ENCODE assay signal across 2 cellular contexts in the genomic region with DNA sequence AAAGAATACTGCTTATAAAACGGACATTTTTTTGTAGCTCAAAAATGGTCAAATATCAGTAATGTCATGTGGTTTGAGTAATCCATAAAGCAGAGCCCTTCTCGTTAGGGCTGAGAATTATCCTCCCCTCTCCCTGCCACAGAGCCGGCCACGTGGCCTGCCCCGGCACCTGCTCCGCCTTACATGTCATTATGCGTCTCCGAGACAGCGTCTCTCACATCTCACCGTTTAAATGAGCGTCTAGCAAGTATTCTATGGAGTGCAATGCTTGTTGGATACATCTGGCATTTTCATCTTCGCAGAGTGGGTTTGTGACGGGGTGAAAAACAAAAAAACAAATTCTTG.
TF ChIP-seq lines count a peak whose summit lies in the region.

No MANE protein-coding gene starts in this region.

TF ChIP-seq in GM23338, 12 proteins besides CTCF, POLR2A, EP300 and RAD21 (continued from another document):
- TF ChIP-seq ETS1 (IDR thresholded peaks at IDR 0.05) (no peak), EZH2 (IDR thresholded peaks at IDR 0.05; ENCODE audit: low read depth, unreplicated experiment) (no peak), NANOG (IDR thresholded peaks at IDR 0.05; ENCODE audit: borderline replicate concordance) (no peak), ZNF331 (CRISPR knock-in tag; IDR thresholded peaks at IDR 0.05; ENCODE audit: low read depth) (no peak), JUNB (IDR thresholded peaks at IDR 0.05; ENCODE audit: unreplicated experiment) (no peak)
- TF ChIP-seq, protein P1, sequence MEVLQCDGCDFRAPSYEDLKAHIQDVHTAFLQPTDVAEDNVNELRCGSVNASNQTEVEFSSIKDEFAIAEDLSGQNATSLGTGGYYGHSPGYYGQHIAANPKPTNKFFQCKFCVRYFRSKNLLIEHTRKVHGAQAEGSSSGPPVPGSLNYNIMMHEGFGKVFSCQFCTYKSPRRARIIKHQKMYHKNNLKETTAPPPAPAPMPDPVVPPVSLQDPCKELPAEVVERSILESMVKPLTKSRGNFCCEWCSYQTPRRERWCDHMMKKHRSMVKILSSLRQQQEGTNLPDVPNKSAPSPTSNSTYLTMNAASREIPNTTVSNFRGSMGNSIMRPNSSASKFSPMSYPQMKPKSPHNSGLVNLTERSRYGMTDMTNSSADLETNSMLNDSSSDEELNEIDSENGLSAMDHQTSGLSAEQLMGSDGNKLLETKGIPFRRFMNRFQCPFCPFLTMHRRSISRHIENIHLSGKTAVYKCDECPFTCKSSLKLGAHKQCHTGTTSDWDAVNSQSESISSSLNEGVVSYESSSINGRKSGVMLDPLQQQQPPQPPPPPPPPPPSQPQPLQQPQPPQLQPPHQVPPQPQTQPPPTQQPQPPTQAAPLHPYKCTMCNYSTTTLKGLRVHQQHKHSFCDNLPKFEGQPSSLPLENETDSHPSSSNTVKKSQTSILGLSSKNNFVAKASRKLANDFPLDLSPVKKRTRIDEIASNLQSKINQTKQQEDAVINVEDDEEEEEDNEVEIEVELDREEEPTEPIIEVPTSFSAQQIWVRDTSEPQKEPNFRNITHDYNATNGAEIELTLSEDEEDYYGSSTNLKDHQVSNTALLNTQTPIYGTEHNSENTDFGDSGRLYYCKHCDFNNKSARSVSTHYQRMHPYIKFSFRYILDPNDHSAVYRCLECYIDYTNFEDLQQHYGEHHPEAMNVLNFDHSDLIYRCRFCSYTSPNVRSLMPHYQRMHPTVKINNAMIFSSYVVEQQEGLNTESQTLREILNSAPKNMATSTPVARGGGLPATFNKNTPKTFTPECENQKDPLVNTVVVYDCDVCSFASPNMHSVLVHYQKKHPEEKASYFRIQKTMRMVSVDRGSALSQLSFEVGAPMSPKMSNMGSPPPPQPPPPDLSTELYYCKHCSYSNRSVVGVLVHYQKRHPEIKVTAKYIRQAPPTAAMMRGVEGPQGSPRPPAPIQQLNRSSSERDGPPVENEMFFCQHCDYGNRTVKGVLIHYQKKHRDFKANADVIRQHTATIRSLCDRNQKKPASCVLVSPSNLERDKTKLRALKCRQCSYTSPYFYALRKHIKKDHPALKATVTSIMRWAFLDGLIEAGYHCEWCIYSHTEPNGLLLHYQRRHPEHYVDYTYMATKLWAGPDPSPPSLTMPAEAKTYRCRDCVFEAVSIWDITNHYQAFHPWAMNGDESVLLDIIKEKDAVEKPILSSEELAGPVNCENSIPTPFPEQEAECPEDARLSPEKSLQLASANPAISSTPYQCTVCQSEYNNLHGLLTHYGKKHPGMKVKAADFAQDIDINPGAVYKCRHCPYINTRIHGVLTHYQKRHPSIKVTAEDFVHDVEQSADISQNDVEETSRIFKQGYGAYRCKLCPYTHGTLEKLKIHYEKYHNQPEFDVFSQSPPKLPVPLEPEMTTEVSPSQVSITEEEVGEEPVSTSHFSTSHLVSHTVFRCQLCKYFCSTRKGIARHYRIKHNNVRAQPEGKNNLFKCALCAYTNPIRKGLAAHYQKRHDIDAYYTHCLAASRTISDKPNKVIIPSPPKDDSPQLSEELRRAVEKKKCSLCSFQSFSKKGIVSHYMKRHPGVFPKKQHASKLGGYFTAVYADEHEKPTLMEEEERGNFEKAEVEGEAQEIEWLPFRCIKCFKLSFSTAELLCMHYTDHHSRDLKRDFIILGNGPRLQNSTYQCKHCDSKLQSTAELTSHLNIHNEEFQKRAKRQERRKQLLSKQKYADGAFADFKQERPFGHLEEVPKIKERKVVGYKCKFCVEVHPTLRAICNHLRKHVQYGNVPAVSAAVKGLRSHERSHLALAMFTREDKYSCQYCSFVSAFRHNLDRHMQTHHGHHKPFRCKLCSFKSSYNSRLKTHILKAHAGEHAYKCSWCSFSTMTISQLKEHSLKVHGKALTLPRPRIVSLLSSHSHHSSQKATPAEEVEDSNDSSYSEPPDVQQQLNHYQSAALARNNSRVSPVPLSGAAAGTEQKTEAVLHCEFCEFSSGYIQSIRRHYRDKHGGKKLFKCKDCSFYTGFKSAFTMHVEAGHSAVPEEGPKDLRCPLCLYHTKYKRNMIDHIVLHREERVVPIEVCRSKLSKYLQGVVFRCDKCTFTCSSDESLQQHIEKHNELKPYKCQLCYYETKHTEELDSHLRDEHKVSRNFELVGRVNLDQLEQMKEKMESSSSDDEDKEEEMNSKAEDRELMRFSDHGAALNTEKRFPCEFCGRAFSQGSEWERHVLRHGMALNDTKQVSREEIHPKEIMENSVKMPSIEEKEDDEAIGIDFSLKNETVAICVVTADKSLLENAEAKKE (CRISPR knock-in tag; IDR thresholded peaks at IDR 0.05): no peak
- TF ChIP-seq, protein P2, sequence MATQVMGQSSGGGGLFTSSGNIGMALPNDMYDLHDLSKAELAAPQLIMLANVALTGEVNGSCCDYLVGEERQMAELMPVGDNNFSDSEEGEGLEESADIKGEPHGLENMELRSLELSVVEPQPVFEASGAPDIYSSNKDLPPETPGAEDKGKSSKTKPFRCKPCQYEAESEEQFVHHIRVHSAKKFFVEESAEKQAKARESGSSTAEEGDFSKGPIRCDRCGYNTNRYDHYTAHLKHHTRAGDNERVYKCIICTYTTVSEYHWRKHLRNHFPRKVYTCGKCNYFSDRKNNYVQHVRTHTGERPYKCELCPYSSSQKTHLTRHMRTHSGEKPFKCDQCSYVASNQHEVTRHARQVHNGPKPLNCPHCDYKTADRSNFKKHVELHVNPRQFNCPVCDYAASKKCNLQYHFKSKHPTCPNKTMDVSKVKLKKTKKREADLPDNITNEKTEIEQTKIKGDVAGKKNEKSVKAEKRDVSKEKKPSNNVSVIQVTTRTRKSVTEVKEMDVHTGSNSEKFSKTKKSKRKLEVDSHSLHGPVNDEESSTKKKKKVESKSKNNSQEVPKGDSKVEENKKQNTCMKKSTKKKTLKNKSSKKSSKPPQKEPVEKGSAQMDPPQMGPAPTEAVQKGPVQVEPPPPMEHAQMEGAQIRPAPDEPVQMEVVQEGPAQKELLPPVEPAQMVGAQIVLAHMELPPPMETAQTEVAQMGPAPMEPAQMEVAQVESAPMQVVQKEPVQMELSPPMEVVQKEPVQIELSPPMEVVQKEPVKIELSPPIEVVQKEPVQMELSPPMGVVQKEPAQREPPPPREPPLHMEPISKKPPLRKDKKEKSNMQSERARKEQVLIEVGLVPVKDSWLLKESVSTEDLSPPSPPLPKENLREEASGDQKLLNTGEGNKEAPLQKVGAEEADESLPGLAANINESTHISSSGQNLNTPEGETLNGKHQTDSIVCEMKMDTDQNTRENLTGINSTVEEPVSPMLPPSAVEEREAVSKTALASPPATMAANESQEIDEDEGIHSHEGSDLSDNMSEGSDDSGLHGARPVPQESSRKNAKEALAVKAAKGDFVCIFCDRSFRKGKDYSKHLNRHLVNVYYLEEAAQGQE (IDR thresholded peaks at IDR 0.05; ENCODE audit: unreplicated experiment): no peak

TF ChIP-seq in K562, 482 proteins besides CTCF, POLR2A, EP300 and RAD21 (continued from another document and continues in another):
- TF ChIP-seq, protein P3, sequence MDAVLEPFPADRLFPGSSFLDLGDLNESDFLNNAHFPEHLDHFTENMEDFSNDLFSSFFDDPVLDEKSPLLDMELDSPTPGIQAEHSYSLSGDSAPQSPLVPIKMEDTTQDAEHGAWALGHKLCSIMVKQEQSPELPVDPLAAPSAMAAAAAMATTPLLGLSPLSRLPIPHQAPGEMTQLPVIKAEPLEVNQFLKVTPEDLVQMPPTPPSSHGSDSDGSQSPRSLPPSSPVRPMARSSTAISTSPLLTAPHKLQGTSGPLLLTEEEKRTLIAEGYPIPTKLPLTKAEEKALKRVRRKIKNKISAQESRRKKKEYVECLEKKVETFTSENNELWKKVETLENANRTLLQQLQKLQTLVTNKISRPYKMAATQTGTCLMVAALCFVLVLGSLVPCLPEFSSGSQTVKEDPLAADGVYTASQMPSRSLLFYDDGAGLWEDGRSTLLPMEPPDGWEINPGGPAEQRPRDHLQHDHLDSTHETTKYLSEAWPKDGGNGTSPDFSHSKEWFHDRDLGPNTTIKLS (IDR thresholded peaks at IDR 0.05; ENCODE audit: borderline replicate concordance, low read depth): peak; percentile 81; the same call in 1 of the 2 replicates
- TF ChIP-seq E2F6 (IDR thresholded peaks at IDR 0.05; ENCODE audit: borderline replicate concordance in 1 of 2, extremely low read depth in 1 of 2, insufficient read depth in 1 of 2, insufficient read length in 1 of 2, low read depth in 1 of 2, low read length in 1 of 2, poor library complexity in 1 of 2, severe bottlenecking in 1 of 2): peak; percentile 60 to 75
- TF ChIP-seq, protein P4, sequence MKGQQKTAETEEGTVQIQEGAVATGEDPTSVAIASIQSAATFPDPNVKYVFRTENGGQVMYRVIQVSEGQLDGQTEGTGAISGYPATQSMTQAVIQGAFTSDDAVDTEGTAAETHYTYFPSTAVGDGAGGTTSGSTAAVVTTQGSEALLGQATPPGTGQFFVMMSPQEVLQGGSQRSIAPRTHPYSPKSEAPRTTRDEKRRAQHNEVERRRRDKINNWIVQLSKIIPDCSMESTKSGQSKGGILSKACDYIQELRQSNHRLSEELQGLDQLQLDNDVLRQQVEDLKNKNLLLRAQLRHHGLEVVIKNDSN (CRISPR knock-in tag; IDR thresholded peaks at IDR 0.05): peak; percentile 87
- no peak for TF ChIP-seq NR4A1 (CRISPR knock-in tag; IDR thresholded peaks at IDR 0.05)
- no peak; the same call in 1 of the 2 replicates for TF ChIP-seq NR4A1 (tag; IDR thresholded peaks at IDR 0.05)
- no peak for TF ChIP-seq TAF15 (IDR thresholded peaks at IDR 0.05; ENCODE audit: low read depth, low read length)
- no peak for TF ChIP-seq ZBTB7A (IDR thresholded peaks at IDR 0.05; ENCODE audit: borderline replicate concordance, control insufficient read depth, low read depth, low read length)
- peak; percentile 64; the same call in 1 of the 2 replicates for TF ChIP-seq JUN (IDR thresholded peaks at IDR 0.05; ENCODE audit: borderline replicate concordance, low read depth, low read length)
- TF ChIP-seq JUN (CRISPR knock-in tag; IDR thresholded peaks at IDR 0.05; ENCODE audit: borderline replicate concordance): no peak
- no peak for TF ChIP-seq TBP (optimal IDR thresholded peaks at IDR 0.05; ENCODE audit: low read depth, low read length)
- TF ChIP-seq, protein P5, sequence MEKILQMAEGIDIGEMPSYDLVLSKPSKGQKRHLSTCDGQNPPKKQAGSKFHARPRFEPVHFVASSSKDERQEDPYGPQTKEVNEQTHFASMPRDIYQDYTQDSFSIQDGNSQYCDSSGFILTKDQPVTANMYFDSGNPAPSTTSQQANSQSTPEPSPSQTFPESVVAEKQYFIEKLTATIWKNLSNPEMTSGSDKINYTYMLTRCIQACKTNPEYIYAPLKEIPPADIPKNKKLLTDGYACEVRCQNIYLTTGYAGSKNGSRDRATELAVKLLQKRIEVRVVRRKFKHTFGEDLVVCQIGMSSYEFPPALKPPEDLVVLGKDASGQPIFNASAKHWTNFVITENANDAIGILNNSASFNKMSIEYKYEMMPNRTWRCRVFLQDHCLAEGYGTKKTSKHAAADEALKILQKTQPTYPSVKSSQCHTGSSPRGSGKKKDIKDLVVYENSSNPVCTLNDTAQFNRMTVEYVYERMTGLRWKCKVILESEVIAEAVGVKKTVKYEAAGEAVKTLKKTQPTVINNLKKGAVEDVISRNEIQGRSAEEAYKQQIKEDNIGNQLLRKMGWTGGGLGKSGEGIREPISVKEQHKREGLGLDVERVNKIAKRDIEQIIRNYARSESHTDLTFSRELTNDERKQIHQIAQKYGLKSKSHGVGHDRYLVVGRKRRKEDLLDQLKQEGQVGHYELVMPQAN (IDR thresholded peaks at IDR 0.05; ENCODE audit: borderline replicate concordance): peak; percentile 74
- TF ChIP-seq EP400 (IDR thresholded peaks at IDR 0.05): peak; percentile 71
- TF ChIP-seq MTA3 (IDR thresholded peaks at IDR 0.05; ENCODE audit: borderline replicate concordance): no peak
- peak; percentile 30 for TF ChIP-seq SAP30 (IDR thresholded peaks at IDR 0.05; ENCODE audit: borderline replicate concordance, insufficient read depth, low read depth, low read length, poor library complexity, severe bottlenecking)
- TF ChIP-seq MEIS2 (IDR thresholded peaks at IDR 0.05; ENCODE audit: partially characterized antibody): peak; percentile 34
- TF ChIP-seq TCF7 (IDR thresholded peaks at IDR 0.05; ENCODE audit: borderline replicate concordance): no peak
- TF ChIP-seq NUFIP1 (IDR thresholded peaks at IDR 0.05; ENCODE audit: partially characterized antibody): no peak
- TF ChIP-seq, protein P6, sequence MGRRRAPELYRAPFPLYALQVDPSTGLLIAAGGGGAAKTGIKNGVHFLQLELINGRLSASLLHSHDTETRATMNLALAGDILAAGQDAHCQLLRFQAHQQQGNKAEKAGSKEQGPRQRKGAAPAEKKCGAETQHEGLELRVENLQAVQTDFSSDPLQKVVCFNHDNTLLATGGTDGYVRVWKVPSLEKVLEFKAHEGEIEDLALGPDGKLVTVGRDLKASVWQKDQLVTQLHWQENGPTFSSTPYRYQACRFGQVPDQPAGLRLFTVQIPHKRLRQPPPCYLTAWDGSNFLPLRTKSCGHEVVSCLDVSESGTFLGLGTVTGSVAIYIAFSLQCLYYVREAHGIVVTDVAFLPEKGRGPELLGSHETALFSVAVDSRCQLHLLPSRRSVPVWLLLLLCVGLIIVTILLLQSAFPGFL (CRISPR knock-in tag; IDR thresholded peaks at IDR 0.05): no peak
- TF ChIP-seq GTF2E2 (tag; IDR thresholded peaks at IDR 0.05): 0 out of 2 replicates have a peak, but pooled peaks have one; percentile 29
- no peak for TF ChIP-seq ZNF253 (CRISPR knock-in tag; conservative IDR thresholded peaks at IDR 0.05)
- TF ChIP-seq ZNF280A (IDR thresholded peaks at IDR 0.05; ENCODE audit: low read depth, partially characterized antibody): no peak
- no peak for TF ChIP-seq ETV1 (tag; conservative IDR thresholded peaks at IDR 0.05; ENCODE audit: low read depth)
- no peak for TF ChIP-seq MTF1 (CRISPR knock-in tag; IDR thresholded peaks at IDR 0.05; ENCODE audit: borderline replicate concordance)
- TF ChIP-seq SMARCB1 (IDR thresholded peaks at IDR 0.05; ENCODE audit: insufficient read length, low read depth): no peak
- TF ChIP-seq, protein P7, sequence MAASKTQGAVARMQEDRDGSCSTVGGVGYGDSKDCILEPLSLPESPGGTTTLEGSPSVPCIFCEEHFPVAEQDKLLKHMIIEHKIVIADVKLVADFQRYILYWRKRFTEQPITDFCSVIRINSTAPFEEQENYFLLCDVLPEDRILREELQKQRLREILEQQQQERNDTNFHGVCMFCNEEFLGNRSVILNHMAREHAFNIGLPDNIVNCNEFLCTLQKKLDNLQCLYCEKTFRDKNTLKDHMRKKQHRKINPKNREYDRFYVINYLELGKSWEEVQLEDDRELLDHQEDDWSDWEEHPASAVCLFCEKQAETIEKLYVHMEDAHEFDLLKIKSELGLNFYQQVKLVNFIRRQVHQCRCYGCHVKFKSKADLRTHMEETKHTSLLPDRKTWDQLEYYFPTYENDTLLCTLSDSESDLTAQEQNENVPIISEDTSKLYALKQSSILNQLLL (CRISPR knock-in tag; IDR thresholded peaks at IDR 0.05; ENCODE audit: borderline replicate concordance): no peak
- peak in 1 of 2 experiments; percentile 74; a peak in 2 of 4 replicates for TF ChIP-seq HDAC1 (IDR thresholded peaks at IDR 0.05)
- no peak for TF ChIP-seq PHF8 (IDR thresholded peaks at IDR 0.05; ENCODE audit: borderline replicate concordance, low read length)
